34 cellular contexts compared by ENCODE assay signal in genomic region chr7:4221043-4221442, GRCh38.
"Had no signal": no experiment of that assay in that cellular context is flagged by ENCODE, and none has a peak within 500 bp of the region (broad histone marks: within the 10 kb centered on the region; RNA-seq: fewer than 3 reads in every experiment).

No MANE protein-coding gene starts in this region.

- H3K4me2 ChIP-seq: KMS-11 had no signal

- H3K9me3 ChIP-seq: MG63 had no signal

- DNase-seq: Karpas-422, Kasumi-1, KG1, MG63, MM.1S, MV-4-11, NCI-H1048, NCI-H1092, NCI-H1092 treated with DMSO at 0.1 percent for 48 hours, NCI-H1105, NCI-H1105 treated with DMSO at 0.1 percent for 48 hours, NCI-H1417, NCI-H1417 treated with DMSO at 0.1 percent for 48 hours, NCI-H1436, NCI-H1436 treated with DMSO at 0.1 percent for 48 hours, NCI-H146, NCI-H1694, NCI-H1694 treated with DMSO at 0.1 percent for 48 hours, NCI-H187, NCI-H187 treated with DMSO at 0.1 percent for 48 hours, NCI-H1930, NCI-H2029, NCI-H2029 treated with DMSO at 0.1 percent for 48 hours, NCI-H2081, NCI-H2081 treated with DMSO at 0.1 percent for 48 hours, NCI-H2107, NCI-H2171, NCI-H2171 treated with DMSO at 0.1 percent for 48 hours, NCI-H2227 treated with DMSO at 0.1 percent for 48 hours, NCI-H226, NCI-H446, NCI-H446 treated with DMSO at 0.1 percent for 48 hours, NCI-H510A had no signal

- H3K27ac ChIP-seq: KMS-11 had no signal

- H3K27me3 ChIP-seq: MG63 had no signal

- H3K9ac ChIP-seq: KMS-11 had no signal

- H3K4me3 ChIP-seq: MG63 had no signal

- H3K36me3 ChIP-seq: MG63 had no signal
